Comparison of ENCODE assay signal across 19 cellular contexts in the genomic region with DNA sequence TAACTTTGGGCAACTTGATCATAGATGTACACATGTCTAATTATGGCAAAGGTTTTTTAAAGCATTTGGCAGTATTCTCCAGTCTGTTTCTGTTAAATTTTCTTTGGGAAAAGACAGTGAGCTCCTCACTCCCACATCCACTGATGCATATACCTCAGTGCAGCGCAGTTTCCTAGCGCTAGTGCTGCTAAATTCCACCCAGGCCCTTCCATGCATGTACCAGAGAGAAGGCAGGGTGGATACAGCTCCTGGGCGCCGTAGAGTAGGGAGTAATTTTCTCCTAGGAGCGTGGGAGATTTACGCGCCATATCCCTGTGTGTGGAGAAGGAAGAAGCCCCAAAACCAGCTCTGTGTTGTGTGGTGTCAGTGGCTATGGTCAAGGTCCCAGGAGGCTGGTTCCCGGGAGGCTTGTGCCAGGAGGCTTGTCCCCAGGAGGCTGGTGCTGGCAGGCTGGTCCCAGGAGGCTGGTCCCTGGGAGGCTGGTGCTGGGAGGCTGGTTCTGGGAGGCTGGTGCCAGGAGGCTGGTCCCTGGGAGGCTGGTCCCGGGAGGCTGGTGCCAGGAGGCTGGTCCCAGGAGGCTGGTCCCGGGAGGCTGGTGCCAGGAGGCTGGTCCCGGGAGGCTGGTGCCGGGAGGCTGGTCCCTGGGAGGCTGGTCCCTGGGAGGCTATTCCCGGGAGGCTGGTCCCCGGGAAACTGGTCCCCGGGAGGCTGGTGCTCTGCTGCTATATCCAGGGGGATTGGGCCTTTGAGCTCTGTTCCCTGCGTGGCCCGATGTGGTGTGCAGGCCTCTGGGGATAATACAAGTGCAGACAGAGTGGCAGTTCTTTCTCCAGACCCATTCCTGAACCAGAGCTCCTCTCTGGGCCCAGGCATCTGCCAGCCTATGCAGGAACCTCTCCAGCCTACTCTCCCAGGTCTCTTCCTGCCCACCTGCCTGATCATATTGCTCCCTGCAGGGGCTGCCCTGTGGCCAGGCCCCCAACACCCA.
"Had no signal": no experiment of that assay in that cellular context is flagged by ENCODE, and none has a peak within 500 bp of the region (broad histone marks: within the 10 kb centered on the region; RNA-seq: fewer than 3 reads in every experiment).

No MANE protein-coding gene starts in this region.

- H3K4me3 ChIP-seq: ascending aorta, cardiac muscle cell, gastroesophageal sphincter, psoas muscle, thoracic aorta, uterus had no signal

- DNase-seq: activated CD4-positive, alpha-beta memory T cell treated with anti-CD3 and anti-CD28 coated beads for 36 hours; activated naive CD4-positive, alpha-beta T cell treated with Interleukin-2 at 50 U/mL for 16 hours; activated naive CD8-positive, alpha-beta T cell treated with anti-CD3 and anti-CD28 coated beads, Interleukin-2, amount 50 U/mL, for 24 hours; activated T-cell treated with anti-CD3 and anti-CD28 coated beads, Interleukin-2, amount 50 U/mL, for 48 hours; cortex of kidney; effector memory CD4-positive, alpha-beta T cell; kidney; midbrain; naive B cell; psoas muscle; stimulated activated CD4-positive, alpha-beta T cell treated with anti-CD3 and anti-CD28 coated beads, Interleukin-4, amount 100 ng/mL, for 1 hour; stimulated activated CD8-positive, alpha-beta memory T cell treated with anti-CD3 and anti-CD28 coated beads, Interleukin-4, amount 100 ng/mL, for 48 hours; stimulated activated naive CD8-positive, alpha-beta T cell treated with anti-CD3 and anti-CD28 coated beads, Interleukin-15, Interleukin-2, amounts not matched to agents 100 U/mL and 50 U/mL, for 24 hours had no signal

- H3K36me3 ChIP-seq: cardiac muscle cell, uterus had no signal

- H3K27ac ChIP-seq: cardiac muscle cell, gastroesophageal sphincter, psoas muscle, uterus, VCaP had no signal

- H3K4me1 ChIP-seq: uterus had no signal

- H3K27me3 ChIP-seq: ascending aorta, cardiac muscle cell, gastroesophageal sphincter, uterus had no signal

- H3K9me3 ChIP-seq: ascending aorta, gastroesophageal sphincter, psoas muscle, thoracic aorta, uterus had no signal
